ENCODE assay signal across 21 cellular contexts in the genomic region with DNA sequence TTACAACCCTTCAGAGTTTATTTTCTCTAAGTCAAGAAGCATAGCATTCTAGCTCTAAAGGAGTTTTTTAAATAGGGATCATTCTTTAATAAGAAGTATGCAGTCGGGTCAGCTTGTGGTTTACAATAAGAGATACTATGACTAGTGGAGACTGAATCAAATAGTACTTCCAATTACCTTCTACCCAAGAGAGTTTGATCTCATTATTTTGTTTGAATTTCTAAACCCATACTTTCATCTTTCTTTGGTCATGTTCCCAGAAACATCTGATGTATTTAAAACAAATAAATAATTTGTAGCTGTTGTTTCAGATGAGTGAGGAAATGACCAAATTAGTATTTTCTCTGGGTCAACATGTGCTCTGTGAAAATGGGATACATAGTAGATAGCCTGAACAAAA.
"Had no signal": no experiment of that assay in that cellular context is flagged by ENCODE, and none has a peak within 500 bp of the region (broad histone marks: within the 10 kb centered on the region; RNA-seq: fewer than 3 reads in every experiment).

No MANE protein-coding gene starts in this region.

- H3K4me3 ChIP-seq: lower lobe of right lung, prostate gland, right lobe of liver, spleen, testis, upper lobe of left lung had no signal

- H3K9me3 ChIP-seq: lower lobe of right lung, prostate gland, right lobe of liver, testis had no signal

- H3K27ac Mint-ChIP-seq: activated CD4-positive, alpha-beta memory T cell treated with anti-CD3 and anti-CD28 coated beads, Interleukin-2, amount 10 ng/mL, durations not matched to agents 7 days and 5 days; activated naive CD4-positive, alpha-beta T cell treated with anti-CD3 and anti-CD28 coated beads, Interleukin-2, amount 50 U/mL, for 24 hours; brain; endodermal cell; stimulated activated naive CD8-positive, alpha-beta T cell treated with anti-CD3 and anti-CD28 coated beads, Interleukin-15, amount 100 ng/mL, for 72 hours; WTC11 had no signal

- H3K4me3 Mint-ChIP-seq: activated CD4-positive, alpha-beta memory T cell treated with anti-CD3 and anti-CD28 coated beads, Interleukin-2, amount 10 ng/mL, durations not matched to agents 7 days and 5 days; activated naive CD4-positive, alpha-beta T cell treated with anti-CD3 and anti-CD28 coated beads, Interleukin-2, amount 50 U/mL, for 24 hours; activated T-cell treated with anti-CD3 and anti-CD28 coated beads, Interleukin-2, amount 50 U/mL, for 4 hours; brain; endodermal cell; stimulated activated naive CD8-positive, alpha-beta T cell treated with anti-CD3 and anti-CD28 coated beads, Interleukin-15, amount 100 ng/mL, for 72 hours; WTC11 had no signal

- H3K27me3 ChIP-seq: foreskin keratinocyte, right lobe of liver, spleen, testis, upper lobe of left lung had no signal

- H3K4me1 Mint-ChIP-seq: activated CD4-positive, alpha-beta memory T cell treated with anti-CD3 and anti-CD28 coated beads, Interleukin-2, amount 10 ng/mL, durations not matched to agents 7 days and 5 days; activated naive CD4-positive, alpha-beta T cell treated with anti-CD3 and anti-CD28 coated beads, Interleukin-2, amount 50 U/mL, for 24 hours; brain; stimulated activated naive CD8-positive, alpha-beta T cell treated with anti-CD3 and anti-CD28 coated beads, Interleukin-15, amount 100 ng/mL, for 72 hours; WTC11 had no signal

- H3K36me3 Mint-ChIP-seq: activated naive CD4-positive, alpha-beta T cell treated with anti-CD3 and anti-CD28 coated beads, Interleukin-2, amount 50 U/mL, for 24 hours; brain; WTC11 had no signal

- H3K36me3 ChIP-seq: lower lobe of right lung, prostate gland, right lobe of liver, spleen, upper lobe of left lung had no signal

- H3K27me3 Mint-ChIP-seq: activated CD4-positive, alpha-beta memory T cell treated with anti-CD3 and anti-CD28 coated beads, Interleukin-2, amount 10 ng/mL, durations not matched to agents 7 days and 5 days; activated naive CD4-positive, alpha-beta T cell treated with anti-CD3 and anti-CD28 coated beads, Interleukin-2, amount 50 U/mL, for 24 hours; stimulated activated naive CD8-positive, alpha-beta T cell treated with anti-CD3 and anti-CD28 coated beads, Interleukin-15, amount 100 ng/mL, for 72 hours had no signal

- H3K4me1 ChIP-seq: foreskin keratinocyte, lower lobe of right lung, prostate gland, right lobe of liver, spleen, testis, upper lobe of left lung had no signal

- FAIRE-seq: TTC549 had no signal

- DNase-seq: activated CD4-positive, alpha-beta memory T cell treated with anti-CD3 and anti-CD28 coated beads, Interleukin-2, amount 10 ng/mL, durations not matched to agents 7 days and 5 days; activated CD4-positive, alpha-beta T cell treated with anti-CD3 and anti-CD28 coated beads for 4 hours; activated effector memory CD4-positive, alpha-beta T cell treated with Interleukin-2 at 50 U/mL for 16 hours; activated T-cell treated with anti-CD3 and anti-CD28 coated beads, Interleukin-2, amount 50 U/mL, for 4 hours; endodermal cell; foreskin keratinocyte; lower lobe of right lung; midbrain; right lobe of liver; spleen; stimulated activated CD4-positive, alpha-beta T cell treated with anti-CD3 and anti-CD28 coated beads, Interleukin-1b, Interleukin-23, amount 100 ng/mL, for 48 hours; stimulated activated naive CD8-positive, alpha-beta T cell treated with anti-CD3 and anti-CD28 coated beads, Interleukin-15, amount 100 ng/mL, for 72 hours; SW 1271; testis; upper lobe of left lung had no signal

- ATAC-seq: activated T-cell treated with anti-CD3 and anti-CD28 coated beads, Interleukin-2, amount 50 U/mL, for 4 hours; esophagus mucosa; foreskin keratinocyte; lower lobe of right lung; stimulated activated naive CD8-positive, alpha-beta T cell treated with anti-CD3 and anti-CD28 coated beads, Interleukin-15, amount 100 ng/mL, for 72 hours; WTC11 had no signal
